Comparison of ENCODE assay signal across 9 cellular contexts in the genomic region with DNA sequence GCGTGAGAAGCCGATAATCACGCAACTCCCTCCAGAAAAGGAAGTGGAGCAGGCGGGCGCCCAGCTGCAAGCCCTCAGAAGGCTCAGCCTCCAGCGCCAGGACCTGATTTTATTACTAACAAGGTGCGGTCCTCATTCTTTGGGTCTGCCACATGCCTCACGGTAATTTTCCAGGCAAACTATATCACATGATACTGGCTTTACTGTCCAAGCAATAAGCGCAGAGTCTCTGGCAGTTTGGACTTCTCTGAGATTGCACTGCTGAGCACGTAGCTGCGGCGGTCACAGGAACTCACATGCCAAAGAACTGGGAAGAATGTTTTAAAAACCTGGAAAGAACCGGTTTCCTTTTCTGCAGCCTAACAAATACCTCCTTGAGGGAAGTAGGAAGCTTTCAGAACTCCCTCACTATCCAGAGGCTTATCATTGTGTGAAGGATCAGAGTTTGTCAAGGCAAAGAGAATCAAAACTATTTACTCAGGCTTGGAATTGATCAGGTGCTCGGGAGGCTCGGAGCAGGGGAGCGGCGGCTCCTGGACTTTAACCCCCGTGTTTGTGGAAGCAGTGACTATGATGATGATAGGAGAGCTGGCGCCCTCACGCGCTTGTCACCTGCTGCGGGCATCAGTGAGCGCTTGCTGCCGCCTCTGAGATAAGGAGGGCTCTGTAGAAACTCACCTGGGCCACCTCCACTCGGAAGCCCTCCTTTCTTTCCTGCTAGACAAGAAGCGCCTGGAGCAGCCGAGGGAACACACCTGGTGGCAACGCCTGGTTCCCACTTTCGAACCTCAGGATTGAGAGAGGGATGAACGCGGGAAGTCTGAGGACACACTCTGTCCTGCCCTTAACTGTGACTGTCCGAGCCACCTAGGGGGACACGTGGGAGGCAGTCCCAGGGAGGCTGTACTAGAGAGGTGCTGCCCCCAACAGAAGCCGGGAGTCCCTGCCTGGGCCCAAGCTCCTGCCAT. TPM values are rescaled to one million over a fixed set of nuclear protein-coding genes. Genes with fewer than 3 reads are reported as not detected.
DNase-seq lines count a peak whose midpoint lies in the region; ATAC-seq and TF ChIP-seq lines count a peak whose summit lies in the region.
"Had no signal": no experiment of that assay in that cellular context is flagged by ENCODE, and none has a peak within 500 bp of the region (broad histone marks: within the 10 kb centered on the region; RNA-seq: fewer than 3 reads in every experiment).

No MANE protein-coding gene starts in this region.

- peak; percentile 19 for DNase-seq in HK-2 (ENCODE audit: unreplicated experiment)
- DNase-seq in RWPE2 (ENCODE audit: low spot score): no peak
- DNase-seq in left ventricle myocardium superior: no peak
- no peak for DNase-seq in sigmoid colon
- DNase-seq in activated CD4-positive, alpha-beta T cell treated with anti-CD3 and anti-CD28 coated beads for 4 hours: no peak
- DNase-seq in A172 (ENCODE audit: low spot score): no peak
- no peak for DNase-seq in NCI-H2171 (lab: John Stamatoyannopoulos, UW)
- DNase-seq in superior temporal gyrus (ENCODE audit: extremely low spot score): no peak

- H3K4me3 ChIP-seq in RWPE2 (ENCODE audit: severe bottlenecking): no peak overlapping the region
- H3K4me3 ChIP-seq in sigmoid colon: peak overlapping the region in 3 of 4 donors; percentile 29 to 33 (median 33)

- peak in 1 of 2 donors; percentile 27 for TF ChIP-seq POLR2A in sigmoid colon (IDR thresholded peaks at IDR 0.05)

- H3K4me1 ChIP-seq in RWPE2 (ENCODE audit: insufficient read depth, poor library complexity, severe bottlenecking) (no peaks in the 10 kb centered on the region), sigmoid colon (peaks cover 0 to 13% (median 6%) of the 10 kb centered on the region in 4 donors)

- TF ChIP-seq CTCF in RWPE2 (IDR thresholded peaks at IDR 0.05; ENCODE audit: poor library complexity, severe bottlenecking) (no peak), sigmoid colon (IDR thresholded peaks at IDR 0.05) (no peak)

- H3K36me3 ChIP-seq in RWPE2 (ENCODE audit: low read depth) (no peaks in the 10 kb centered on the region), sigmoid colon (no peaks in the 10 kb centered on the region)
- H3K36me3 ChIP-seq: neutrophil had no signal

- intact Hi-C loops in left ventricle myocardium superior (cut with micrococcal nuclease) (no loop called here), sigmoid colon (cut with DNase I) (no loop called here)

- ATAC-seq in RWPE2 (ENCODE audit: low read depth) (peak; percentile 68), left ventricle myocardium superior (peak; percentile 45)

- H3K27ac ChIP-seq in RWPE2 (ENCODE audit: poor library complexity, severe bottlenecking): no peak overlapping the region
- H3K27ac ChIP-seq in sigmoid colon: peak overlapping the region; percentile 8 to 37 (median 16)
- H3K27ac ChIP-seq: neutrophil had no signal

- H3K9me3 ChIP-seq in RWPE2 (ENCODE audit: severe bottlenecking): peaks cover 15% of the 10 kb centered on the region
- peaks cover 0 to 14% (median 8%) of the 10 kb centered on the region in 4 donors for H3K9me3 ChIP-seq in sigmoid colon
- H3K9me3 ChIP-seq: neutrophil had no signal

- no peak for TF ChIP-seq EP300 in sigmoid colon (IDR thresholded peaks at IDR 0.05)

- H3K27me3 ChIP-seq in RWPE2 (ENCODE audit: insufficient read depth, poor library complexity, severe bottlenecking): no peaks in the 10 kb centered on the region
- no peaks in the 10 kb centered on the region for H3K27me3 ChIP-seq in sigmoid colon
- H3K27me3 ChIP-seq: neutrophil had no signal

- WGBS in sigmoid colon, 2 donors: 14 to 54% methylated on average over 34 of the region's 34 CpGs

RNA-seq across cellular contexts. Expression of a gene that starts 27.2 kb away (rescaled TPM):
- total RNA-seq in left ventricle myocardium superior (14.7 TPM), sigmoid colon (10 to 100 TPM in 3 of 4 donors, 1 to 10 TPM in 1; 8.7 to 22.9 (median 12.3) TPM)
- 10 to 100 TPM in 2 of 3 donors, 1 to 10 TPM in 1; 9.6 to 13.4 (median 12.9) TPM for polyA plus RNA-seq in sigmoid colon
- total RNA-seq in A172 (2014; rRNA removed; shearing (Covaris generic)): 34.0 and 53.7 TPM in 2 replicates
